In genomic region chr6:110951986-110952794, GRCh38 we compare ENCODE assay signal across 13 cellular contexts. TPM values are rescaled to one million over a fixed set of nuclear protein-coding genes. Genes with fewer than 3 reads are reported as not detected.
DNase-seq lines count a peak whose midpoint lies in the region; ATAC-seq and TF ChIP-seq lines count a peak whose summit lies in the region.
"Had no signal": no experiment of that assay in that cellular context is flagged by ENCODE, and none has a peak within 500 bp of the region (broad histone marks: within the 10 kb centered on the region; RNA-seq: fewer than 3 reads in every experiment).

No MANE protein-coding gene starts in this region.

- H3K4me3 ChIP-seq in fibroblast of pulmonary artery (replicated peaks; ENCODE audit: low read depth, low read length) (no peak overlapping the region), prostate gland (no peak overlapping the region)

- no peaks in the 10 kb centered on the region for H3K4me1 ChIP-seq in prostate gland (replicated peaks)

- no peaks in the 10 kb centered on the region for H3K27me3 ChIP-seq in prostate gland (replicated peaks; ENCODE audit: insufficient read depth)

- peak overlapping the region; percentile 76 to 91 for H3K27ac ChIP-seq in prostate gland

- TF ChIP-seq CTCF in fibroblast of pulmonary artery (IDR thresholded peaks at IDR 0.05; ENCODE audit: low read length, missing control alignments): no peak
- peak in 1 of 4 experiments; percentile 14 for TF ChIP-seq CTCF in prostate gland (IDR thresholded peaks at IDR 0.05)

- WGBS in prostate gland: 58% methylated on average over 8 of the region's 8 CpGs

- no peaks in the 10 kb centered on the region for H3K9me3 ChIP-seq in prostate gland

- no peak for TF ChIP-seq POLR2A in prostate gland (IDR thresholded peaks at IDR 0.05)

- ATAC-seq in SK-N-SH treated with all-trans-retinoic acid at 6 μM for 48 hours: peak; percentile 66
- no peak for ATAC-seq in GM21447 (IDR thresholded peaks at IDR 0.05; ENCODE audit: unreplicated experiment)
- ATAC-seq in GM19395 (IDR thresholded peaks at IDR 0.05; ENCODE audit: unreplicated experiment): no peak
- no peak for ATAC-seq in GM21526 (IDR thresholded peaks at IDR 0.05; ENCODE audit: low FRiP score, unreplicated experiment)

- H3K36me3 ChIP-seq in prostate gland: no peaks in the 10 kb centered on the region

- DNase-seq in ELR (ENCODE audit: low read depth) (peak; percentile 81), fibroblast of pulmonary artery (ENCODE audit: low read depth) (peak; percentile 68), prostate gland (ENCODE audit: low spot score) (peak; percentile 64), NOMO-1 treated with DMSO at 0.1 percent for 48 hours (lab: John Stamatoyannopoulos, UW; ENCODE audit: unreplicated experiment) (no peak)
- DNase-seq: cortex of kidney, DND-41, H9, left cardiac atrium, NCI-H2081 had no signal

- intact Hi-C loops in prostate gland (cut with DNase I): loop anchor here (10.0 kb wide), 1 partner anchor 77 kb away; the partner anchor contains the start of gene AMD1

TF ChIP-seq in SK-N-SH treated with all-trans-retinoic acid at 6 μM for 48 hours, 23 proteins besides CTCF, POLR2A, EP300 and RAD21:
- no peak for TF ChIP-seq ZFP30 (CRISPR knock-in tag; IDR thresholded peaks at IDR 0.05)
- no peak for TF ChIP-seq ZNF565 (CRISPR knock-in tag; conservative IDR thresholded peaks at IDR 0.05; ENCODE audit: low read depth)
- no peak for TF ChIP-seq OSR1 (CRISPR knock-in tag; IDR thresholded peaks at IDR 0.05)
- TF ChIP-seq, protein P1, sequence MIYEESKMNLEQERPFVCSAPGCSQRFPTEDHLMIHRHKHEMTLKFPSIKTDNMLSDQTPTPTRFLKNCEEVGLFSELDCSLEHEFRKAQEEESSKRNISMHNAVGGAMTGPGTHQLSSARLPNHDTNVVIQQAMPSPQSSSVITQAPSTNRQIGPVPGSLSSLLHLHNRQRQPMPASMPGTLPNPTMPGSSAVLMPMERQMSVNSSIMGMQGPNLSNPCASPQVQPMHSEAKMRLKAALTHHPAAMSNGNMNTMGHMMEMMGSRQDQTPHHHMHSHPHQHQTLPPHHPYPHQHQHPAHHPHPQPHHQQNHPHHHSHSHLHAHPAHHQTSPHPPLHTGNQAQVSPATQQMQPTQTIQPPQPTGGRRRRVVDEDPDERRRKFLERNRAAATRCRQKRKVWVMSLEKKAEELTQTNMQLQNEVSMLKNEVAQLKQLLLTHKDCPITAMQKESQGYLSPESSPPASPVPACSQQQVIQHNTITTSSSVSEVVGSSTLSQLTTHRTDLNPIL (CRISPR knock-in tag; IDR thresholded peaks at IDR 0.05; ENCODE audit: low read depth): no peak
- TF ChIP-seq BACH2 (CRISPR knock-in tag; IDR thresholded peaks at IDR 0.05; ENCODE audit: borderline replicate concordance): no peak
- TF ChIP-seq ZNF70 (CRISPR knock-in tag; IDR thresholded peaks at IDR 0.05): no peak
- TF ChIP-seq ARNTL (CRISPR knock-in tag; IDR thresholded peaks at IDR 0.05; ENCODE audit: borderline replicate concordance, low read depth): no peak
- TF ChIP-seq ESRRG (CRISPR knock-in tag; IDR thresholded peaks at IDR 0.05): no peak

RNA-seq across cellular contexts. Expression of gene GTF3C6, which starts 6.3 kb away (rescaled TPM):
- total RNA-seq in prostate gland: 10 to 100 TPM; 72.0 to 98.1 TPM

RNA-seq across cellular contexts. Expression of gene RPF2, which starts 29.6 kb away (rescaled TPM):
- 10 to 100 TPM; 18.6 to 19.1 TPM for total RNA-seq in prostate gland
